1 cellular context compared by ENCODE assay signal in the genomic region with DNA sequence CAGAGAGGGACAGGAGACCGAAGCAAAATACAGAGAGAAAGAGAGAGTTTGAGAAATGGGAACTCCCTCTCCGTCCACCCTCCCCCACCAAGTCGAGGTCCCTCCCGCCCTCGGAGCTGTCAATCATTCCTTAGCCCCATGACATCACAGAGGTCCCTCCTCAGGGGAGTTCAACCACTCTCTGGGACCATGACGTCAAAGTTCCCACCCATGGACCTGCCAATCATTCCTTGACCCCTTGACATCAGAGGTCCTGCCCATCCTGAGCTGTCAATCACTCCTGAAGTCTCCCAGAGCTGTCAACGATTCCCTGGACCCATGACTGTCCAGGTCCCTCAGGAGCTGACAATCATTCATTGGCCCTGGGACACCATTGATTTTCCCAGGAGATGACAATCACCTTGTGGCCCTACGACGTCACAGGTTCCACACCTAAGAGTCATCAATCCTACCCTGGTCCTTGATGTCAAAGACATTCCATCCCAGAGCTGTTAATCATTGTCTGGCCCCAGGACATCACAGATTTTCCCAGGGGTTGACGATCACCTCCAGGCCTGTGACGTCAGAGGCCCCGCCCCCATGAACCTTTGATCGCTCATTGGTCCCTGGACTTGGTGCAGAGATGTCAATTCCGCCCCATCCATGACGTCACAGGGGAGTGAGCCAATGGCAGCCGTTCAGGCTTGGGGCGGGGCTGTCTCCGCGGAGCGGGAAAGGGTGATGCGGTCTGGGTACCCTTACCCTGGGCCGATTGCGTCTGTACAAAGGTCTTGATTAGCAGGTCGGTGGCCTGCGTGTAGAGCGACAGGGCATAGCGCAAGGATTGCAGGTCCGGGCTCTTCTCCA.
TF ChIP-seq lines count a peak whose summit lies in the region.

No MANE protein-coding gene starts in this region.

TF ChIP-seq in IMR-90, 13 proteins besides CTCF, POLR2A, EP300 and RAD21 (continued from another document):
- TF ChIP-seq, protein P1, sequence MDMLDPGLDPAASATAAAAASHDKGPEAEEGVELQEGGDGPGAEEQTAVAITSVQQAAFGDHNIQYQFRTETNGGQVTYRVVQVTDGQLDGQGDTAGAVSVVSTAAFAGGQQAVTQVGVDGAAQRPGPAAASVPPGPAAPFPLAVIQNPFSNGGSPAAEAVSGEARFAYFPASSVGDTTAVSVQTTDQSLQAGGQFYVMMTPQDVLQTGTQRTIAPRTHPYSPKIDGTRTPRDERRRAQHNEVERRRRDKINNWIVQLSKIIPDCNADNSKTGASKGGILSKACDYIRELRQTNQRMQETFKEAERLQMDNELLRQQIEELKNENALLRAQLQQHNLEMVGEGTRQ (IDR thresholded peaks at IDR 0.05; ENCODE audit: low read depth, low read length) = no peak
- TF ChIP-seq MAZ (IDR thresholded peaks at IDR 0.05; ENCODE audit: borderline replicate concordance, low read depth, low read length) = no peak
- no peak for TF ChIP-seq RCOR1 (IDR thresholded peaks at IDR 0.05; ENCODE audit: insufficient replicate concordance, low read length)
- TF ChIP-seq BHLHE40 (IDR thresholded peaks at IDR 0.05; ENCODE audit: low read depth, low read length) = no peak
- TF ChIP-seq RFX5 (IDR thresholded peaks at IDR 0.05; ENCODE audit: low read depth, low read length) = no peak
- TF ChIP-seq NFE2L2 (IDR thresholded peaks at IDR 0.05; ENCODE audit: low read depth, low read length) = no peak
- no peak for TF ChIP-seq FOS (IDR thresholded peaks at IDR 0.05; ENCODE audit: low read depth, low read length)
